Comparison of ENCODE assay signal across 8 cellular contexts in genomic region chr15:68924866-68925599, GRCh38. TPM values are rescaled to one million over a fixed set of nuclear protein-coding genes. Genes with fewer than 3 reads are reported as not detected.
DNase-seq lines count a peak whose midpoint lies in the region; ATAC-seq and TF ChIP-seq lines count a peak whose summit lies in the region.

No MANE protein-coding gene starts in this region.

- peak; percentile 30 to 61 (median 43) for DNase-seq in CD4-positive, alpha-beta memory T cell
- DNase-seq in HL-60 (ENCODE audit: low read depth in 1 of 2, low spot score in 1 of 2) (peak; percentile 12 to 73), NCI-H748 treated with DMSO at 0.1 percent for 48 hours (lab: John Stamatoyannopoulos, UW) (peak; percentile 16), medulla oblongata (ENCODE audit: extremely low spot score) (peak; percentile 88)
- peak; percentile 62 for DNase-seq in activated CD4-positive, alpha-beta memory T cell treated with anti-CD3 and anti-CD28 coated beads, Interleukin-2, amount 10 ng/mL, durations not matched to agents 7 days and 5 days
- DNase-seq in effector memory CD8-positive, alpha-beta T cell: peak; percentile 20 to 50 (median 27)
- peak; percentile 46 for DNase-seq in stimulated activated CD8-positive, alpha-beta memory T cell treated with anti-CD3 and anti-CD28 coated beads, Interleukin-4, amount 100 ng/mL, for 24 hours (ENCODE audit: low read depth)

- intact Hi-C loops in CD4-positive, alpha-beta memory T cell (cut with micrococcal nuclease): loop anchor here (5.0 kb wide), 1 partner anchor 673 kb away; no protein-coding TSS in a partner anchor

- H3K9me3 Mint-ChIP-seq in CD4-positive, alpha-beta memory T cell: peaks cover 0 to 2% (median 0%) of the 10 kb centered on the region in 8 donors
- peaks cover 3% of the 10 kb centered on the region for H3K9me3 Mint-ChIP-seq in activated CD4-positive, alpha-beta memory T cell treated with anti-CD3 and anti-CD28 coated beads, Interleukin-2, amount 10 ng/mL, durations not matched to agents 7 days and 5 days
- no peaks in the 10 kb centered on the region for H3K9me3 Mint-ChIP-seq in effector memory CD8-positive, alpha-beta T cell

- H3K4me1 ChIP-seq in CD4-positive, alpha-beta memory T cell (ENCODE audit: insufficient read depth, low read length): no peaks in the 10 kb centered on the region

- peak; percentile 50 for ATAC-seq in effector memory CD8-positive, alpha-beta T cell (replicated peaks)
- no peak for ATAC-seq in GM21619 (IDR thresholded peaks at IDR 0.05; ENCODE audit: unreplicated experiment)

- peak; percentile 85 for TF ChIP-seq CTCF in HL-60 (IDR thresholded peaks at IDR 0.05; ENCODE audit: insufficient read depth, low read length)

- POLR2A ChIA-PET in CD4-positive, alpha-beta memory T cell (lab: Charles Lee; ENCODE audit: partially characterized antibody): no interaction called here
- POLR2A ChIA-PET in activated CD4-positive, alpha-beta memory T cell treated with anti-CD3 and anti-CD28 coated beads, Interleukin-2, amount 10 ng/mL, durations not matched to agents 7 days and 5 days (lab: Charles Lee): no interaction called here

- peaks cover 11 to 27% of the 10 kb centered on the region in 2 donors for H3K27me3 Mint-ChIP-seq in CD4-positive, alpha-beta memory T cell
- peaks cover 29% of the 10 kb centered on the region for H3K27me3 Mint-ChIP-seq in activated CD4-positive, alpha-beta memory T cell treated with anti-CD3 and anti-CD28 coated beads, Interleukin-2, amount 10 ng/mL, durations not matched to agents 7 days and 5 days
- H3K27me3 Mint-ChIP-seq in effector memory CD8-positive, alpha-beta T cell: peaks cover 38 to 46% of the 10 kb centered on the region in 2 donors

- H3K27ac Mint-ChIP-seq in CD4-positive, alpha-beta memory T cell: peak overlapping the region in 1 of 7 donors; percentile 7
- H3K27ac Mint-ChIP-seq in activated CD4-positive, alpha-beta memory T cell treated with anti-CD3 and anti-CD28 coated beads, Interleukin-2, amount 10 ng/mL, durations not matched to agents 7 days and 5 days: no peak overlapping the region
- no peak overlapping the region for H3K27ac Mint-ChIP-seq in effector memory CD8-positive, alpha-beta T cell

- H3K27me3 ChIP-seq in CD4-positive, alpha-beta memory T cell (ENCODE audit: insufficient read depth, low read length): no peaks in the 10 kb centered on the region
- H3K27me3 ChIP-seq in HL-60 (ENCODE audit: insufficient read depth, poor library complexity, severe bottlenecking): no peaks in the 10 kb centered on the region

- no peaks in the 10 kb centered on the region for H3K4me1 Mint-ChIP-seq in CD4-positive, alpha-beta memory T cell
- H3K4me1 Mint-ChIP-seq in activated CD4-positive, alpha-beta memory T cell treated with anti-CD3 and anti-CD28 coated beads, Interleukin-2, amount 10 ng/mL, durations not matched to agents 7 days and 5 days: peaks cover under 1% of the 10 kb centered on the region
- H3K4me1 Mint-ChIP-seq in effector memory CD8-positive, alpha-beta T cell (ENCODE audit: low read depth in 2 of 2): peaks cover 0 to 3% of the 10 kb centered on the region in 2 donors

- H3K9me3 ChIP-seq in CD4-positive, alpha-beta memory T cell (ENCODE audit: control insufficient read depth in 1 of 2, low read length in 2 of 2): no peaks in the 10 kb centered on the region

- no peaks in the 10 kb centered on the region for H3K36me3 Mint-ChIP-seq in CD4-positive, alpha-beta memory T cell
- no peaks in the 10 kb centered on the region for H3K36me3 Mint-ChIP-seq in activated CD4-positive, alpha-beta memory T cell treated with anti-CD3 and anti-CD28 coated beads, Interleukin-2, amount 10 ng/mL, durations not matched to agents 7 days and 5 days (ENCODE audit: low read depth)
- no peaks in the 10 kb centered on the region for H3K36me3 Mint-ChIP-seq in effector memory CD8-positive, alpha-beta T cell (ENCODE audit: insufficient read depth)

- CTCF ChIA-PET in CD4-positive, alpha-beta memory T cell (lab: Charles Lee; ENCODE audit: partially characterized antibody): interaction anchor here (0.8 to 1.7 kb wide), 14 partner anchors 10 to 378 kb away, joined by 3 to 11 read pairs (median 4); no protein-coding TSS in a partner anchor
- CTCF ChIA-PET in activated CD4-positive, alpha-beta memory T cell treated with anti-CD3 and anti-CD28 coated beads, Interleukin-2, amount 10 ng/mL, durations not matched to agents 7 days and 5 days (lab: Charles Lee): interaction anchor here (0.6 to 2.1 kb wide), 15 partner anchors 12 to 375 kb away, joined by 3 to 15 read pairs (median 4); no protein-coding TSS in a partner anchor

- H3K36me3 ChIP-seq in CD4-positive, alpha-beta memory T cell (ENCODE audit: insufficient read depth, low read length): no peaks in the 10 kb centered on the region

- H3K27ac ChIP-seq in CD4-positive, alpha-beta memory T cell (ENCODE audit: low read depth, low read length): no peak overlapping the region
- H3K27ac ChIP-seq in HL-60 (replicated peaks): no peak overlapping the region

- no peak overlapping the region for H3K4me3 Mint-ChIP-seq in CD4-positive, alpha-beta memory T cell
- no peak overlapping the region for H3K4me3 Mint-ChIP-seq in activated CD4-positive, alpha-beta memory T cell treated with anti-CD3 and anti-CD28 coated beads, Interleukin-2, amount 10 ng/mL, durations not matched to agents 7 days and 5 days
- H3K4me3 Mint-ChIP-seq in effector memory CD8-positive, alpha-beta T cell: no peak overlapping the region

- H3K4me3 ChIP-seq in CD4-positive, alpha-beta memory T cell (ENCODE audit: low read length in 2 of 2): no peak overlapping the region
- no peak overlapping the region for H3K4me3 ChIP-seq in HL-60 (replicated peaks; ENCODE audit: insufficient read depth, low read length)

RNA-seq across cellular contexts. Expression of gene SPESP1, which starts 5.3 kb away (rescaled TPM):
- under 1 TPM; 0.61 to 0.67 TPM for total RNA-seq in CD4-positive, alpha-beta memory T cell
- polyA plus RNA-seq in CD4-positive, alpha-beta memory T cell: under 1 TPM; 0.53 to 0.80 TPM
- 1 to 10 TPM; 1.1 TPM for total RNA-seq in activated CD4-positive, alpha-beta memory T cell treated with anti-CD3 and anti-CD28 coated beads, Interleukin-2, amount 10 ng/mL, durations not matched to agents 7 days and 5 days

Comparison
In these comparisons a context has a peak if more than half of its experiments do, and no peak if none do; other contexts are left out.
1. DNase-seq: peak in every context shown above with its lines; median percentile 88 in medulla oblongata; 62 in activated CD4-positive, alpha-beta memory T cell treated with anti-CD3 and anti-CD28 coated beads, Interleukin-2, amount 10 ng/mL, durations not matched to agents 7 days and 5 days; 46 in stimulated activated CD8-positive, alpha-beta memory T cell treated with anti-CD3 and anti-CD28 coated beads, Interleukin-4, amount 100 ng/mL, for 24 hours; 43 in CD4-positive, alpha-beta memory T cell; 42 in HL-60; 27 in effector memory CD8-positive, alpha-beta T cell; 16 in NCI-H748 treated with DMSO at 0.1 percent for 48 hours.